2 cellular contexts compared by ENCODE assay signal in genomic region chr17:259341-259976, GRCh38.
TF ChIP-seq lines count a peak whose summit lies in the region.

No MANE protein-coding gene starts in this region.

TF ChIP-seq in HepG2, 621 proteins besides CTCF, POLR2A, EP300 and RAD21:
- TF ChIP-seq MTF1 (CRISPR knock-in tag; IDR thresholded peaks at IDR 0.05) (no peak), ZNF503 (CRISPR knock-in tag; IDR thresholded peaks at IDR 0.05) (no peak), FOXC1 (CRISPR knock-in tag; IDR thresholded peaks at IDR 0.05; ENCODE audit: borderline replicate concordance) (no peak), GATA4 (IDR thresholded peaks at IDR 0.05; ENCODE audit: borderline replicate concordance, low read depth) (no peak), NFYB (CRISPR knock-in tag; IDR thresholded peaks at IDR 0.05) (no peak), TEAD2 (CRISPR knock-in tag; IDR thresholded peaks at IDR 0.05) (no peak), ZNF207 (IDR thresholded peaks at IDR 0.05; ENCODE audit: borderline replicate concordance) (no peak), ZBTB40 (IDR thresholded peaks at IDR 0.05) (no peak), ZBTB40 (CRISPR knock-in tag; IDR thresholded peaks at IDR 0.05) (no peak)

TF ChIP-seq in H1, 55 proteins besides CTCF, POLR2A, EP300 and RAD21:
- TF ChIP-seq USF2 (IDR thresholded peaks at IDR 0.05; ENCODE audit: low read length) (no peak), RXRA (IDR thresholded peaks at IDR 0.05; ENCODE audit: insufficient read depth, low read depth, low read length) (no peak), TAF1 (IDR thresholded peaks at IDR 0.05; ENCODE audit: low read depth, low read length) (0 out of 2 replicates have a peak, but pooled peaks have one; percentile 22), NANOG (IDR thresholded peaks at IDR 0.05; ENCODE audit: insufficient read depth, low read depth, low read length, poor library complexity, severe bottlenecking) (peak; percentile 62), TCF12 (IDR thresholded peaks at IDR 0.05; ENCODE audit: low read depth, low read length) (0 out of 2 replicates have a peak, but pooled peaks have one; percentile 30), CEBPB (IDR thresholded peaks at IDR 0.05; ENCODE audit: low read depth, low read length) (no peak), SP1 (IDR thresholded peaks at IDR 0.05; ENCODE audit: low read depth, low read length) (0 out of 2 replicates have a peak, but pooled peaks have one; percentile 53), TAF7 (optimal IDR thresholded peaks at IDR 0.05; ENCODE audit: borderline replicate concordance, low read depth, low read length) (no peak), SIRT6 (IDR thresholded peaks at IDR 0.05; ENCODE audit: low read length) (no peak)
